16 cellular contexts compared by ENCODE assay signal in the genomic region with DNA sequence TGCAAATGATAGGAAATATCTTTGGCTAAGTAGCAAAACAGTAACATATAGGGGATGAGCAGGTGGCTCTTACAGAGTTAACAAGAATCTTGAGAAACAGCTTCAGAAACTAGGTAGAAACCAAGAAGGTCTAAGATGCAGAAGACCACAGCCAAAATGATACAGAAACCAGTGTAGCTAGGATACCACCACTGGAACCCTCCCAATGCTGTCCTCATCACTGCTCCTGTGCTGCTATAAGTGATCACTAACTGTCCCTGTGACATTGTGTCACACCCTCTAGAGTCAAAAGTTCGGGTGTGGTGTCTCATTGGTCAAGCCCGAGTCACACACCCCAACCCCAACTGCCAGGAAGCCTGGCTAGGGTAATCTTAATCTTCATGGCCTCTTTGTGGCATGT.
DNase-seq lines count a peak whose midpoint lies in the region; ATAC-seq and TF ChIP-seq lines count a peak whose summit lies in the region.
"Had no signal": no experiment of that assay in that cellular context is flagged by ENCODE, and none has a peak within 500 bp of the region (broad histone marks: within the 10 kb centered on the region; RNA-seq: fewer than 3 reads in every experiment).

No MANE protein-coding gene starts in this region.

- H3K27me3 ChIP-seq in Karpas-422 (ENCODE audit: low read length): no peaks in the 10 kb centered on the region
- H3K27me3 ChIP-seq: cardiac muscle cell, gastrocnemius medialis had no signal

- DNase-seq in GM12865 (ENCODE audit: low read depth): peak; percentile 82
- peak; percentile 11 for DNase-seq in GM19240 (ENCODE audit: insufficient read length, low spot score)
- no peak for DNase-seq in NCI-H146 (lab: John Stamatoyannopoulos, UW)
- DNase-seq in Karpas-422: no peak
- no peak for DNase-seq in NCI-H2171 (lab: John Stamatoyannopoulos, UW)
- DNase-seq: activated CD4-positive, alpha-beta memory T cell treated with anti-CD3 and anti-CD28 coated beads for 36 hours; activated naive CD4-positive, alpha-beta T cell; endodermal cell; gastrocnemius medialis; NCI-H69 had no signal

- H3K27ac ChIP-seq in Karpas-422 (ENCODE audit: low read length): no peak overlapping the region
- H3K27ac ChIP-seq: cardiac muscle cell, gastrocnemius medialis had no signal

- no peak overlapping the region for H3K4me2 ChIP-seq in Karpas-422 (ENCODE audit: low read depth, low read length, poor library complexity, severe bottlenecking)

- TF ChIP-seq CTCF in GM12865 (IDR thresholded peaks at IDR 0.05; ENCODE audit: insufficient read depth, low read depth, low read length, missing control alignments): no peak

- no peak overlapping the region for H3K4me3 ChIP-seq in GM12865 (ENCODE audit: low read depth, low read length)
- no peak overlapping the region for H3K4me3 ChIP-seq in Karpas-422 (ENCODE audit: low read length)
- H3K4me3 ChIP-seq: cardiac muscle cell, gastrocnemius medialis, GM12878 had no signal

- no peak overlapping the region for H2AFZ ChIP-seq in Karpas-422 (ENCODE audit: low read length)

- no peaks in the 10 kb centered on the region for H3K36me3 ChIP-seq in Karpas-422 (ENCODE audit: insufficient read depth, low read length)
- H3K36me3 ChIP-seq: cardiac muscle cell, gastrocnemius medialis had no signal

- H3K9me2 ChIP-seq in Karpas-422 (replicated peaks; ENCODE audit: insufficient read depth, low read length): no peaks in the 10 kb centered on the region

- ATAC-seq in GM21737 (IDR thresholded peaks at IDR 0.05; ENCODE audit: unreplicated experiment) (peak; percentile 77), HG03342 (IDR thresholded peaks at IDR 0.05; ENCODE audit: unreplicated experiment) (peak; percentile 94), HG02759 (IDR thresholded peaks at IDR 0.05; ENCODE audit: unreplicated experiment) (no peak)
- ATAC-seq: gastrocnemius medialis, GM12878, Right ventricle myocardium inferior had no signal

- H4K20me1 ChIP-seq in Karpas-422 (ENCODE audit: insufficient read depth, low read depth, low read length): no peaks in the 10 kb centered on the region

- H3K9me3 ChIP-seq in Karpas-422 (ENCODE audit: low read length): no peaks in the 10 kb centered on the region
- H3K9me3 ChIP-seq: gastrocnemius medialis had no signal

- no peaks in the 10 kb centered on the region for H3K79me2 ChIP-seq in Karpas-422 (ENCODE audit: low read length)

- 0 out of 2 replicates have a peak, but pooled peaks cover 3% of the 10 kb centered on the region for H3K4me1 ChIP-seq in Karpas-422 (ENCODE audit: low read length)
- H3K4me1 ChIP-seq: gastrocnemius medialis had no signal

- no peak overlapping the region for H3K9ac ChIP-seq in Karpas-422 (ENCODE audit: low read length)

Comparison
In these comparisons a context has a peak if more than half of its experiments do, and no peak if none do; other contexts are left out.
1. DNase-seq: peak in GM12865 (single experiment) and GM19240 (single experiment); none in NCI-H146 (single experiment), Karpas-422 (single experiment) and NCI-H2171 (single experiment).